Comparison of ENCODE assay signal across 9 cellular contexts in genomic region chr11:47636331-47636730, GRCh38. TPM values are rescaled to one million over a fixed set of nuclear protein-coding genes. Genes with fewer than 3 reads are reported as not detected.
"Had no signal": no experiment of that assay in that cellular context is flagged by ENCODE, and none has a peak within 500 bp of the region (broad histone marks: within the 10 kb centered on the region; RNA-seq: fewer than 3 reads in every experiment).

No MANE protein-coding gene starts in this region.

RNA-seq across cellular contexts. Expression of gene C1QTNF4, which starts 42.1 kb away (rescaled TPM):
- total RNA-seq: PC-3, RPMI7951, SJCRH30, SK-MEL-5 had no signal

RNA-seq across cellular contexts. Expression of gene FAM180B, which starts 49.9 kb away (rescaled TPM):
- total RNA-seq: PC-3, PC-9, Peyer's patch, Right ventricle myocardium superior, RPMI7951, SJSA1 had no signal
- polyA plus RNA-seq: SK-N-SH had no signal
